Comparison of ENCODE assay signal across 18 cellular contexts in the genomic region with DNA sequence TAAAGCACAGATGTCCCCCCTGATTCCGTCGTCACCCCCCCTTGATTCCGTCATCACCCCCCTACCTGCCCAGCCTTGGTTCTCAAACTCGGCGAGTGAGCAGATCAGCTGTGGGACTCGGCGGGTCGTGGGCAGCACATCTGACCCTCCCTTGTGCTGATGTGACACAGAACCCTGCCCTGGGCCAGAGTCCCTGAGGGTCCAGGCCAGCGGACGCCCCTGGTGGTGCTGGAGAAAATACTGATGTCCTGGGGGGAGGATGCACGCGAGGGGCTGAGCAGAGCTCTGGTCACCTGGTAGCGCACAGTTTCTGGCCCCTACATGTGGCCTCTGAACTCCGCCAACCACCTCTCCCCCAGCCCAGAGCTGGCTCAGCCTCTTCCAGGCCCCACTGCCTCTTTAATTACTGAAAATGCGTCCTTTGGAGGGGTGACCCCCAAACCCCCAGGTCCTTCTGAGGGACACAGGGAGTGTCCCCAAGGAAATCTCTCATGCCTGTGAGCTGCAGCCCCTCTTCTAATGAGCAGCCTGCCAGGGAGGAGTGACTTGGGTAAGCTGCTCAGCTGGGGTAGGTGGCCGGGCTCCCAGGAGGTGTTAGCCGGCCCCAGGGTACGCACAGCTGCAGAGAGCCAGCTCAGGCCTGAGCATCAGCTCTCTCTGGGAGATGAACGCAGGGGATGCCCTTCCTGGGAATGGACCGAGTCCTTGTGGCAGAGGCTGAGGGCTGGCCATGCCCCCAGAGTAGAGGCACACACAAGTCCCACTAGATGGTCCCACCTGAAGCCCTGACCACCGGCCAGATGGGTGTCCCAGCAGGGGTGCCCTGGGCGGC.
DNase-seq lines count a peak whose midpoint lies in the region; ATAC-seq and TF ChIP-seq lines count a peak whose summit lies in the region.
"Had no signal": no experiment of that assay in that cellular context is flagged by ENCODE, and none has a peak within 500 bp of the region (broad histone marks: within the 10 kb centered on the region; RNA-seq: fewer than 3 reads in every experiment).

No MANE protein-coding gene starts in this region.

- peaks cover 4% of the 10 kb centered on the region for H4K20me1 ChIP-seq in osteoblast (ENCODE audit: insufficient read depth, low read length)

- H3K4me1 Mint-ChIP-seq in Caco-2 (ENCODE audit: low read depth, unreplicated experiment): peaks cover 7% of the 10 kb centered on the region
- peaks cover 35% of the 10 kb centered on the region for H3K4me1 Mint-ChIP-seq in brain
- no peaks in the 10 kb centered on the region for H3K4me1 Mint-ChIP-seq in glutamatergic neuron (ENCODE audit: low read depth, unreplicated experiment)

- H3K9me3 ChIP-seq in cardiac muscle cell (ENCODE audit: low read depth): no peaks in the 10 kb centered on the region
- H3K9me3 ChIP-seq in heart left ventricle: no peaks in the 10 kb centered on the region
- H3K9me3 ChIP-seq in Caco-2: no peaks in the 10 kb centered on the region
- H3K9me3 ChIP-seq in osteoblast (ENCODE audit: low read depth, low read length): no peaks in the 10 kb centered on the region
- no peaks in the 10 kb centered on the region for H3K9me3 ChIP-seq in esophagus muscularis mucosa
- H3K9me3 ChIP-seq: A549, HAP-1 had no signal

- H2AFZ ChIP-seq in osteoblast (ENCODE audit: low read length): no peak overlapping the region

- WGBS in heart left ventricle, 4 donors: 91 to 94% (median 92%) methylated on average over 19 to 22 of the region's 22 CpGs
- WGBS in esophagus muscularis mucosa: 96% methylated on average over 18 of the region's 22 CpGs

- H3K27me3 ChIP-seq in cardiac muscle cell: no peaks in the 10 kb centered on the region
- peaks cover 0 to 8% (median 0%) of the 10 kb centered on the region in 9 donors for H3K27me3 ChIP-seq in heart left ventricle
- no peaks in the 10 kb centered on the region for H3K27me3 ChIP-seq in Caco-2 (replicated peaks; ENCODE audit: control insufficient read depth, insufficient read depth, low read length)
- no peaks in the 10 kb centered on the region for H3K27me3 ChIP-seq in osteoblast (ENCODE audit: insufficient read depth, low read length)
- peaks cover 0 to 87% (median 8%) of the 10 kb centered on the region in 4 donors for H3K27me3 ChIP-seq in esophagus muscularis mucosa

- no peak for TF ChIP-seq CTCF in cardiac muscle cell (IDR thresholded peaks at IDR 0.05; ENCODE audit: low read depth, low read length)
- TF ChIP-seq CTCF in heart left ventricle (IDR thresholded peaks at IDR 0.05): no peak
- no peak for TF ChIP-seq CTCF in Caco-2 (IDR thresholded peaks at IDR 0.05; ENCODE audit: insufficient read depth in 1 of 2, low read depth in 1 of 2, low read length in 1 of 2, severe bottlenecking in 1 of 2, unreplicated experiment in 1 of 2)
- TF ChIP-seq CTCF in brain (conservative IDR thresholded peaks at IDR 0.05): no peak
- TF ChIP-seq CTCF in osteoblast (IDR thresholded peaks at IDR 0.05; ENCODE audit: extremely low read depth, low read depth, low read length): no peak
- no peak for TF ChIP-seq CTCF in esophagus muscularis mucosa (IDR thresholded peaks at IDR 0.05)
- TF ChIP-seq CTCF in glutamatergic neuron (IDR thresholded peaks at IDR 0.05; ENCODE audit: partially characterized antibody, unreplicated experiment): no peak

- BruUV-seq in Caco-2 (replicated peaks; lab: Mats Ljungman, UMichigan): no TSS peak

- no peak for TF ChIP-seq EP300 in esophagus muscularis mucosa (IDR thresholded peaks at IDR 0.05)

- no peak overlapping the region for H3K4me2 ChIP-seq in osteoblast (ENCODE audit: insufficient read depth, low read length)
- H3K4me2 ChIP-seq: A549 had no signal

- peak overlapping the region; percentile 16 for H3K27ac ChIP-seq in cardiac muscle cell
- no peak overlapping the region for H3K27ac ChIP-seq in heart left ventricle
- H3K27ac ChIP-seq in osteoblast (ENCODE audit: low read depth, low read length): no peak overlapping the region
- no peak overlapping the region for H3K27ac ChIP-seq in esophagus muscularis mucosa (replicated peaks in 1 of 4)
- H3K27ac ChIP-seq: 22Rv1, A549, C4-2B had no signal

- DNase-seq in cardiac muscle cell (ENCODE audit: low read depth in 1 of 2, low spot score in 1 of 2) (no peak), heart left ventricle (no peak), Caco-2 (no peak), osteoblast (ENCODE audit: insufficient read length, low spot score, missing footprints) (peak; percentile 85), esophagus muscularis mucosa (ENCODE audit: extremely low spot score) (no peak), glutamatergic neuron (no peak)
- DNase-seq: AML-193; CD4-positive, alpha-beta T cell; DMS153; DMS79; GDM1; IMR-90 had no signal

- H3K4me1 ChIP-seq in cardiac muscle cell (ENCODE audit: low read depth) (peaks cover 84% of the 10 kb centered on the region), heart left ventricle (peaks cover 4 to 52% (median 25%) of the 10 kb centered on the region in 12 donors), Caco-2 (peaks cover 48% of the 10 kb centered on the region), osteoblast (ENCODE audit: insufficient read depth, low read length) (peaks cover 10% of the 10 kb centered on the region), esophagus muscularis mucosa (peaks cover 8 to 37% (median 18%) of the 10 kb centered on the region in 4 donors)

- no peaks in the 10 kb centered on the region for H3K79me2 ChIP-seq in osteoblast (ENCODE audit: insufficient read depth, low read length)

- H3K4me3 Mint-ChIP-seq in Caco-2 (ENCODE audit: unreplicated experiment): no peak overlapping the region
- H3K4me3 Mint-ChIP-seq in brain: no peak overlapping the region
- no peak overlapping the region for H3K4me3 Mint-ChIP-seq in glutamatergic neuron (ENCODE audit: unreplicated experiment)
- H3K4me3 Mint-ChIP-seq: CD4-positive, alpha-beta T cell had no signal

- H3K36me3 Mint-ChIP-seq in Caco-2 (ENCODE audit: insufficient read depth, unreplicated experiment) (peaks cover 7% of the 10 kb centered on the region), brain (no peaks in the 10 kb centered on the region), glutamatergic neuron (ENCODE audit: unreplicated experiment) (peaks cover 5% of the 10 kb centered on the region)

- H3K9me3 Mint-ChIP-seq in Caco-2 (ENCODE audit: unreplicated experiment) (no peaks in the 10 kb centered on the region), brain (peaks cover 0 to 1% (median 0%) of the 10 kb centered on the region in 5 experiments), glutamatergic neuron (ENCODE audit: unreplicated experiment) (peaks cover 5% of the 10 kb centered on the region)
- H3K9me3 Mint-ChIP-seq: CD4-positive, alpha-beta T cell had no signal

- POLR2A ChIA-PET in Caco-2 (lab: Charles Lee): no interaction called here

- H3K36me3 ChIP-seq in cardiac muscle cell: no peaks in the 10 kb centered on the region
- no peaks in the 10 kb centered on the region for H3K36me3 ChIP-seq in heart left ventricle
- H3K36me3 ChIP-seq in Caco-2 (ENCODE audit: control insufficient read depth, insufficient read depth, low read length): no peaks in the 10 kb centered on the region
- H3K36me3 ChIP-seq in osteoblast (ENCODE audit: insufficient read depth, low read length): no peaks in the 10 kb centered on the region
- H3K36me3 ChIP-seq in esophagus muscularis mucosa: no peaks in the 10 kb centered on the region
- H3K36me3 ChIP-seq: HAP-1 had no signal

- H3K4me3 ChIP-seq in cardiac muscle cell (no peak overlapping the region), heart left ventricle (no peak overlapping the region), Caco-2 (ENCODE audit: low read depth, low read length) (no peak overlapping the region), osteoblast (ENCODE audit: insufficient read depth, low read length) (no peak overlapping the region), esophagus muscularis mucosa (no peak overlapping the region)
- H3K4me3 ChIP-seq: A549, HAP-1 had no signal

- TF ChIP-seq POLR2A in heart left ventricle (IDR thresholded peaks at IDR 0.05): no peak
- no peak for TF ChIP-seq POLR2A in esophagus muscularis mucosa (IDR thresholded peaks at IDR 0.05; ENCODE audit: low read depth)

- H3K27me3 Mint-ChIP-seq in Caco-2 (ENCODE audit: insufficient read depth, unreplicated experiment): no peaks in the 10 kb centered on the region
- H3K27me3 Mint-ChIP-seq in brain: no peaks in the 10 kb centered on the region
- H3K27me3 Mint-ChIP-seq in glutamatergic neuron (ENCODE audit: unreplicated experiment): peaks cover 4% of the 10 kb centered on the region

- intact Hi-C loops in heart left ventricle (cut with DNase I): loop anchor here in 3 of 10 donors (5.0 kb wide), 2 partner anchors 87 to 97 kb away; no protein-coding TSS in a partner anchor
- intact Hi-C loops in Caco-2 (cut with micrococcal nuclease; ENCODE audit: unreplicated experiment): loop anchor here (5.0 kb wide), 2 partner anchors 32 to 313 kb away; no protein-coding TSS in a partner anchor
- intact Hi-C loops in esophagus muscularis mucosa (cut with DNase I): no loop called here

- H3K27ac Mint-ChIP-seq in Caco-2 (ENCODE audit: unreplicated experiment): peak overlapping the region; percentile 50
- H3K27ac Mint-ChIP-seq in brain: peak overlapping the region in 3 of 5 experiments; percentile 55 to 90 (median 62)
- H3K27ac Mint-ChIP-seq in glutamatergic neuron (ENCODE audit: unreplicated experiment): no peak overlapping the region
- H3K27ac Mint-ChIP-seq: CD4-positive, alpha-beta T cell had no signal

- CTCF ChIA-PET in Caco-2 (lab: Charles Lee): no interaction called here

- ATAC-seq in heart left ventricle (no peak), GM21381 (IDR thresholded peaks at IDR 0.05; ENCODE audit: unreplicated experiment) (no peak)
- ATAC-seq: A549 had no signal
